Comparison of ENCODE assay signal across 20 cellular contexts in genomic region chr18:37533647-37534565, GRCh38. TPM values are rescaled to one million over a fixed set of nuclear protein-coding genes. Genes with fewer than 3 reads are reported as not detected.
DNase-seq lines count a peak whose midpoint lies in the region; ATAC-seq and TF ChIP-seq lines count a peak whose summit lies in the region.
"Had no signal": no experiment of that assay in that cellular context is flagged by ENCODE, and none has a peak within 500 bp of the region (broad histone marks: within the 10 kb centered on the region; RNA-seq: fewer than 3 reads in every experiment).

No MANE protein-coding gene starts in this region.

- peaks cover 18% of the 10 kb centered on the region for H3K4me1 Mint-ChIP-seq in mesothelial cell of epicardium
- H3K4me1 Mint-ChIP-seq in activated T-cell treated with anti-CD3 and anti-CD28 coated beads, Interleukin-2, amount 50 U/mL, for 4 hours (ENCODE audit: low read depth), result peaks cover 5% of the 10 kb centered on the region
- peaks cover 2% of the 10 kb centered on the region for H3K4me1 Mint-ChIP-seq in CD14-positive monocyte

- H3K27me3 ChIP-seq in Loucy (ENCODE audit: insufficient read depth, low read length, poor library complexity, severe bottlenecking), result no peaks in the 10 kb centered on the region
- H3K27me3 ChIP-seq: thyroid gland had no signal

- no peak for ATAC-seq in GM18909 (IDR thresholded peaks at IDR 0.05; ENCODE audit: poor library complexity, unreplicated experiment)
- no peak for ATAC-seq in activated T-cell treated with anti-CD3 and anti-CD28 coated beads, Interleukin-2, amount 50 U/mL, for 4 hours
- ATAC-seq: T-helper 17 cell had no signal

- H3K4me3 ChIP-seq in GM12865 (ENCODE audit: low read depth, low read length) (no peak overlapping the region), Loucy (ENCODE audit: low read length, poor library complexity, severe bottlenecking) (no peak overlapping the region)
- H3K4me3 ChIP-seq: lung, thyroid gland had no signal

- no peaks in the 10 kb centered on the region for H3K9me2 ChIP-seq in Loucy (replicated peaks; ENCODE audit: low read depth, low read length)

- intact Hi-C loops in CD14-positive monocyte (cut with micrococcal nuclease), result no loop called here

- H3K9me3 ChIP-seq in Loucy (ENCODE audit: insufficient read depth, low read depth, low read length), result no peaks in the 10 kb centered on the region
- H3K9me3 ChIP-seq: thyroid gland had no signal

- no peak overlapping the region for H3K4me2 ChIP-seq in Loucy (ENCODE audit: low read depth, low read length, poor library complexity, severe bottlenecking)

- DNase-seq in GM12865 (ENCODE audit: low read depth) (peak; percentile 27), cerebellum (ENCODE audit: low spot score) (peak; percentile 45), mesothelial cell of epicardium (ENCODE audit: low spot score in 2 of 2, unreplicated experiment in 2 of 2) (no peak), OCI-M2 (lab: John Stamatoyannopoulos, UW; ENCODE audit: unreplicated experiment) (no peak), CD14-positive monocyte (ENCODE audit: low spot score) (no peak)
- DNase-seq in activated T-cell treated with anti-CD3 and anti-CD28 coated beads, Interleukin-2, amount 50 U/mL, for 4 hours, result no peak
- DNase-seq: activated CD4-positive, alpha-beta T cell treated with anti-CD3 and anti-CD28 coated beads, Interleukin-2, amount 50 U/mL, for 4 hours; activated effector memory CD4-positive, alpha-beta T cell treated with anti-CD3 and anti-CD28 coated beads, Interleukin-2, amount 50 U/mL, for 16 hours; hippocampal formation; Karpas-422; NCI-H2107; OCI-M1; T-helper 17 cell had no signal

- no peaks in the 10 kb centered on the region for H3F3A ChIP-seq in Loucy (ENCODE audit: low read depth)

- H3K36me3 ChIP-seq in Loucy (ENCODE audit: insufficient read depth, low read length), result no peaks in the 10 kb centered on the region
- H3K36me3 ChIP-seq: thyroid gland had no signal

- H3K4me3 Mint-ChIP-seq in mesothelial cell of epicardium (no peak overlapping the region), CD14-positive monocyte (no peak overlapping the region)
- no peak overlapping the region for H3K4me3 Mint-ChIP-seq in activated T-cell treated with anti-CD3 and anti-CD28 coated beads, Interleukin-2, amount 50 U/mL, for 4 hours
- H3K4me3 Mint-ChIP-seq: T-helper 17 cell had no signal

- H3K79me2 ChIP-seq in Loucy (ENCODE audit: insufficient read depth, low read length), result no peaks in the 10 kb centered on the region

- H3K36me3 Mint-ChIP-seq in mesothelial cell of epicardium, result no peaks in the 10 kb centered on the region
- no peaks in the 10 kb centered on the region for H3K36me3 Mint-ChIP-seq in activated T-cell treated with anti-CD3 and anti-CD28 coated beads, Interleukin-2, amount 50 U/mL, for 4 hours (ENCODE audit: insufficient read depth)
- no peaks in the 10 kb centered on the region for H3K36me3 Mint-ChIP-seq in CD14-positive monocyte

- no peak overlapping the region for H2AFZ ChIP-seq in Loucy (ENCODE audit: low read length)

- TF ChIP-seq CTCF in GM12865 (IDR thresholded peaks at IDR 0.05; ENCODE audit: insufficient read depth, low read depth, low read length, missing control alignments) (no peak), Loucy (conservative IDR thresholded peaks at IDR 0.05; ENCODE audit: low read length) (peak; percentile 48), mesothelial cell of epicardium (IDR thresholded peaks at IDR 0.05; ENCODE audit: unreplicated experiment) (peak; percentile 30), CD14-positive monocyte (IDR thresholded peaks at IDR 0.05) (no peak)

- H3K4me1 ChIP-seq in Loucy (ENCODE audit: insufficient read depth, low read length, poor library complexity, severe bottlenecking), result no peaks in the 10 kb centered on the region
- H3K4me1 ChIP-seq: thyroid gland had no signal

- no peaks in the 10 kb centered on the region for H4K20me1 ChIP-seq in Loucy (ENCODE audit: insufficient read depth, low read length, poor library complexity, severe bottlenecking)

- H3K9ac ChIP-seq in Loucy (ENCODE audit: low read depth, low read length, poor library complexity, severe bottlenecking), result no peak overlapping the region

- H3K9me3 Mint-ChIP-seq in mesothelial cell of epicardium (no peaks in the 10 kb centered on the region), CD14-positive monocyte (peaks cover 0 to 2% (median 0%) of the 10 kb centered on the region in 7 donors)
- no peaks in the 10 kb centered on the region for H3K9me3 Mint-ChIP-seq in activated T-cell treated with anti-CD3 and anti-CD28 coated beads, Interleukin-2, amount 50 U/mL, for 4 hours

- H3K27ac Mint-ChIP-seq in mesothelial cell of epicardium (no peak overlapping the region), CD14-positive monocyte (no peak overlapping the region)
- H3K27ac Mint-ChIP-seq: T-helper 17 cell had no signal

- peaks cover 71% of the 10 kb centered on the region for H3K27me3 Mint-ChIP-seq in mesothelial cell of epicardium (ENCODE audit: low read depth)
- peaks cover 15% of the 10 kb centered on the region for H3K27me3 Mint-ChIP-seq in activated T-cell treated with anti-CD3 and anti-CD28 coated beads, Interleukin-2, amount 50 U/mL, for 4 hours (ENCODE audit: low read depth)
- H3K27me3 Mint-ChIP-seq in CD14-positive monocyte (ENCODE audit: low read depth in 3 of 3), result peaks cover 25 to 30% (median 27%) of the 10 kb centered on the region in 3 donors

RNA-seq across cellular contexts. Expression of gene CELF4, which starts 31.7 kb away (rescaled TPM):
- total RNA-seq in cerebellum (62.9 TPM), mesothelial cell of epicardium (2.0 to 2.4 TPM (median 2.3 TPM) in 3 replicates)
- total RNA-seq in activated T-cell treated with anti-CD3 and anti-CD28 coated beads, Interleukin-2, amount 50 U/mL, for 4 hours, result not detected
- polyA plus RNA-seq in CD14-positive monocyte, result not detected
- total RNA-seq: bronchial epithelial cell, endothelial cell of umbilical vein, osteocyte, T-helper 17 cell had no signal
- polyA plus RNA-seq: endothelial cell of umbilical vein had no signal

Comparison
In these comparisons a context has a peak if more than half of its experiments do, and no peak if none do; other contexts are left out.
1. DNase-seq: peak in GM12865 (single experiment) and cerebellum (single experiment); none in mesothelial cell of epicardium (0 of 2), OCI-M2 (single experiment), activated T-cell treated with anti-CD3 and anti-CD28 coated beads, Interleukin-2, amount 50 U/mL, for 4 hours (single experiment) and CD14-positive monocyte (single experiment).
2. CTCF ChIP-seq: peak in Loucy (single experiment) and mesothelial cell of epicardium (single experiment); none in GM12865 (single experiment) and CD14-positive monocyte (single experiment).
3. RNA of gene CELF4, which starts 31.7 kb away (total RNA-seq): 62.9 TPM in cerebellum (single experiment); 2.0 to 2.4 TPM in mesothelial cell of epicardium and not detected in activated T-cell treated with anti-CD3 and anti-CD28 coated beads, Interleukin-2, amount 50 U/mL, for 4 hours; every median in the first group is over 10 times any median in the second.